In genomic region chr1:55081188-55081904, GRCh38 we compare ENCODE assay signal across 14 cellular contexts. TPM values are rescaled to one million over a fixed set of nuclear protein-coding genes. Genes with fewer than 3 reads are reported as not detected.
DNase-seq lines count a peak whose midpoint lies in the region; ATAC-seq, FAIRE-seq and TF ChIP-seq lines count a peak whose summit lies in the region.
"Had no signal": no experiment of that assay in that cellular context is flagged by ENCODE, and none has a peak within 500 bp of the region (broad histone marks: within the 10 kb centered on the region; RNA-seq: fewer than 3 reads in every experiment).

No MANE protein-coding gene starts in this region.

- peak; percentile 89 for FAIRE-seq in H54 (lab: Jason Lieb, UNC)
- FAIRE-seq: GM18507 had no signal

- TF ChIP-seq EP300 in ovary (IDR thresholded peaks at IDR 0.05) = no peak

- H3K4me2 ChIP-seq in fibroblast of lung (ENCODE audit: extremely low read depth, insufficient read depth, low read length) = no peak overlapping the region

- H3K9me3 Mint-ChIP-seq in osteocyte (ENCODE audit: unreplicated experiment) = no peaks in the 10 kb centered on the region
- H3K9me3 Mint-ChIP-seq: activated CD4-positive, alpha-beta memory T cell treated with anti-CD3 and anti-CD28 coated beads for 36 hours; stimulated activated memory B cell treated with anti-CD40 and anti-IgM and Interleukin-4, amounts not matched to agents 10 μg/mL and 1 μg/mL and 100 μg/mL, for 72 hours had no signal

- peaks cover 17% of the 10 kb centered on the region for H3K4me1 ChIP-seq in SJSA1 (replicated peaks)
- H3K4me1 ChIP-seq in fibroblast of lung (ENCODE audit: control insufficient read depth, extremely low read depth, insufficient read depth, low read length) = no peaks in the 10 kb centered on the region
- H3K4me1 ChIP-seq in ovary (ENCODE audit: insufficient read depth) = peaks cover 2% of the 10 kb centered on the region

- H3K27ac ChIP-seq in SJSA1 (peak overlapping the region; percentile 48), fibroblast of lung (ENCODE audit: insufficient read depth, low read length) (no peak overlapping the region), ovary (no peak overlapping the region)

- H2AFZ ChIP-seq in fibroblast of lung (ENCODE audit: low read length) = no peak overlapping the region

- 24 to 34% (median 27%) methylated on average over 9 of the region's 9 CpGs for WGBS in ovary, 3 donors

- no peak overlapping the region for H3K4me3 Mint-ChIP-seq in osteocyte (ENCODE audit: unreplicated experiment)
- H3K4me3 Mint-ChIP-seq: activated CD4-positive, alpha-beta memory T cell treated with anti-CD3 and anti-CD28 coated beads for 36 hours; stimulated activated memory B cell treated with anti-CD40 and anti-IgM and Interleukin-4, amounts not matched to agents 10 μg/mL and 1 μg/mL and 100 μg/mL, for 72 hours had no signal

- DNase-seq in H54 (ENCODE audit: insufficient read length, low spot score) (no peak), SJSA1 (ENCODE audit: low read depth in 1 of 2, low spot score in 2 of 2) (peak in 1 of 2 experiments; percentile 74), fibroblast of lung (ENCODE audit: low read depth in 2 of 2) (peak; percentile 59 to 89), osteocyte (ENCODE audit: extremely low spot score, unreplicated experiment) (no peak), ovary (no peak)
- no peak for DNase-seq in effector CD4-positive, alpha-beta T cell
- DNase-seq in central memory CD4-positive, alpha-beta T cell = no peak
- DNase-seq: activated CD4-positive, alpha-beta memory T cell treated with anti-CD3 and anti-CD28 coated beads for 36 hours; amygdala; DMS153; NCI-H526 had no signal

- TF ChIP-seq CTCF in fibroblast of lung (conservative IDR thresholded peaks at IDR 0.05 in 1 of 2, IDR thresholded peaks at IDR 0.05 in 1 of 2; ENCODE audit: low read depth in 1 of 2, low read length in 2 of 2) = no peak
- TF ChIP-seq CTCF in osteocyte (IDR thresholded peaks at IDR 0.05) = no peak
- no peak for TF ChIP-seq CTCF in ovary (IDR thresholded peaks at IDR 0.05)

- H4K20me1 ChIP-seq in fibroblast of lung (ENCODE audit: control insufficient read depth, extremely low read depth, insufficient read depth, low read length) = no peaks in the 10 kb centered on the region

- H3K27me3 Mint-ChIP-seq in osteocyte (ENCODE audit: unreplicated experiment) = no peaks in the 10 kb centered on the region
- H3K27me3 Mint-ChIP-seq: activated CD4-positive, alpha-beta memory T cell treated with anti-CD3 and anti-CD28 coated beads for 36 hours; stimulated activated memory B cell treated with anti-CD40 and anti-IgM and Interleukin-4, amounts not matched to agents 10 μg/mL and 1 μg/mL and 100 μg/mL, for 72 hours had no signal

- peaks cover 90% of the 10 kb centered on the region for H3K36me3 ChIP-seq in SJSA1
- H3K36me3 ChIP-seq in fibroblast of lung (ENCODE audit: control insufficient read depth, insufficient read depth, low read length) = peaks cover 21% of the 10 kb centered on the region
- H3K36me3 ChIP-seq in ovary = no peaks in the 10 kb centered on the region

- H3K27ac Mint-ChIP-seq in osteocyte (ENCODE audit: unreplicated experiment) = peak overlapping the region; percentile 54
- H3K27ac Mint-ChIP-seq: activated CD4-positive, alpha-beta memory T cell treated with anti-CD3 and anti-CD28 coated beads for 36 hours; stimulated activated memory B cell treated with anti-CD40 and anti-IgM and Interleukin-4, amounts not matched to agents 10 μg/mL and 1 μg/mL and 100 μg/mL, for 72 hours had no signal

- no peak overlapping the region for H3K4me3 ChIP-seq in SJSA1
- no peak overlapping the region for H3K4me3 ChIP-seq in fibroblast of lung (replicated peaks in 1 of 4; ENCODE audit: control extremely low read depth in 1 of 4, insufficient read depth in 1 of 4, low read depth in 3 of 4, low read length in 4 of 4)
- no peak overlapping the region for H3K4me3 ChIP-seq in ovary

- no peaks in the 10 kb centered on the region for H3K79me2 ChIP-seq in fibroblast of lung (ENCODE audit: control insufficient read depth, insufficient read depth, low read length)

- no peaks in the 10 kb centered on the region for H3K9me3 ChIP-seq in SJSA1 (replicated peaks)
- H3K9me3 ChIP-seq in fibroblast of lung (ENCODE audit: control insufficient read depth, insufficient read depth, low read depth, low read length) = no peaks in the 10 kb centered on the region
- no peaks in the 10 kb centered on the region for H3K9me3 ChIP-seq in ovary

- ATAC-seq in GM21528 (IDR thresholded peaks at IDR 0.05; ENCODE audit: low FRiP score, unreplicated experiment) = no peak
- ATAC-seq: stimulated activated memory B cell treated with anti-CD40 and anti-IgM and Interleukin-4, amounts not matched to agents 10 μg/mL and 1 μg/mL and 100 μg/mL, for 72 hours had no signal

- intact Hi-C loops in ovary (cut with DNase I) = no loop called here

- peaks cover 23% of the 10 kb centered on the region for H3K4me1 Mint-ChIP-seq in osteocyte (ENCODE audit: unreplicated experiment)
- H3K4me1 Mint-ChIP-seq: stimulated activated memory B cell treated with anti-CD40 and anti-IgM and Interleukin-4, amounts not matched to agents 10 μg/mL and 1 μg/mL and 100 μg/mL, for 72 hours had no signal

- H3K27me3 ChIP-seq in SJSA1 (replicated peaks) (no peaks in the 10 kb centered on the region), fibroblast of lung (ENCODE audit: control insufficient read depth, insufficient read depth, low read length) (no peaks in the 10 kb centered on the region), ovary (no peaks in the 10 kb centered on the region)

- TF ChIP-seq POLR2A in H54 (IDR thresholded peaks at IDR 0.05; ENCODE audit: low read depth, low read length) (no peak), ovary (IDR thresholded peaks at IDR 0.05) (no peak)

- no peak overlapping the region for H3K9ac ChIP-seq in fibroblast of lung (ENCODE audit: insufficient read depth, low read length)

- peaks cover 51% of the 10 kb centered on the region for H3K36me3 Mint-ChIP-seq in osteocyte (ENCODE audit: unreplicated experiment)

RNA-seq across cellular contexts. Expression of gene PCSK9, which starts 42.0 kb away (rescaled TPM):
- total RNA-seq in SJSA1 (2014; rRNA removed; shearing (Covaris generic)) = 0.03 TPM in 2 replicates
- total RNA-seq in fibroblast of lung (1.0 and 2.0 TPM in 2 replicates), osteocyte (2.2 and 2.3 TPM in 2 replicates), ovary (under 1 TPM in 3 of 7 donors, not detected in 4; 0.12 to 0.52 (median 0.48) TPM)
- polyA plus RNA-seq in fibroblast of lung (0.61 and 0.70 TPM in 2 replicates), ovary (under 1 TPM in 1 of 2 donors, not detected in 1; 0.01 TPM)
- polyA plus RNA-seq in fibroblast of lung (2012) = 1.0 and 1.1 TPM in 2 replicates
- 1.3 and 1.6 TPM in 2 replicates for polyA minus RNA-seq in fibroblast of lung (ENCODE audit: low replicate concordance)
- total RNA-seq: activated CD4-positive, alpha-beta memory T cell treated with anti-CD3 and anti-CD28 coated beads for 36 hours had no signal

Comparison
In these comparisons a context has a peak if more than half of its experiments do, and no peak if none do; other contexts are left out.
1. DNase-seq: peak in fibroblast of lung (2 of 2); none in H54 (single experiment), osteocyte (single experiment), effector CD4-positive, alpha-beta T cell (single experiment), ovary (0 of 5) and central memory CD4-positive, alpha-beta T cell (single experiment).